8 cellular contexts compared by ENCODE assay signal in the genomic region with DNA sequence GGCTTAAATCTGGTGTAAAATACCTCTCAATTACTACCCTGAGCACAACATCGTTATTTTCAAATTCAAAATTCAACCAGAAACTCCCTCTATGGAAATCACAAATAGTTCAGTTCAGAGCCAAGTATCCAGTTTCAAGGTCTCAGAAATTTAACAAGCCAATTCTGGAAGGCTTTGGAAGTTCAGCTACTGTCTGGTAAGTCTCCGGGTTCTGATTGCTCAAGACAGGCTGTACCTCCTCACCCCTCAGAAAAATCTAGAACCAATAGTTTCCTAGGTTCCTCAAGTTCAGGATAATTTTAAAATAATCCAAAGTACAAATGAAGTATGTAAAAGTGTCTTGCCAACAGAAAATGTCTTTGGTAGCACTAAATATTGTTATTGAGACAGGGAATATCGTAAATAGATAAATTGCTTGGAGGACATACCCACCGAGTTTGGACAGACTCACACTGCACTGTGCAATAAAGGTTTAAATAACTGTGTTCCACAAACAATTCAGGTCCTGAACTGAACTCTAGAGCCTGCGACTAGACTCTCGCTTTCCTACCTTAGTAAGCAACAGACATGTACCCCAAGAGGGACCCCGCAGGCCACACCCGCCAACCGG. TPM values are rescaled to one million over a fixed set of nuclear protein-coding genes. Genes with fewer than 3 reads are reported as not detected.
A peak's percentile ranks its signal among the peaks of the same experiment; 100 is the strongest.
DNase-seq lines count a peak whose midpoint lies in the region.

No MANE protein-coding gene starts in this region.

- H3K9me3 ChIP-seq in iPS-20b (ENCODE audit: insufficient read depth, low read depth, low read length) (no peaks in the 10 kb centered on the region), stomach smooth muscle (ENCODE audit: control insufficient read depth in 2 of 2, low read length in 2 of 2) (no peaks in the 10 kb centered on the region)

- peak overlapping the region; percentile 89 for H3K27ac Mint-ChIP-seq in activated naive CD4-positive, alpha-beta T cell treated with anti-CD3 and anti-CD28 coated beads for 36 hours
- peak overlapping the region; percentile 98 for H3K27ac Mint-ChIP-seq in activated T-helper 1 cell treated with anti-CD3 and anti-CD28 coated beads, Interleukin-12 subunit alpha, Interleukin-12 subunit beta, Interleukin-2, Interleukin-4 antibody, amounts not matched to agents 30 ng/mL and 10 ng/mL and 1 ng/mL, durations not matched to agents 14 hours and 24 hours and 36 hours

- H3K27me3 ChIP-seq in iPS-20b (ENCODE audit: insufficient read depth, low read length) (no peaks in the 10 kb centered on the region), stomach smooth muscle (ENCODE audit: control insufficient read depth in 1 of 2, insufficient read depth in 2 of 2, low read length in 2 of 2) (peaks cover 0 to 2% of the 10 kb centered on the region in 2 donors)

- no peak for DNase-seq in activated naive CD4-positive, alpha-beta T cell treated with anti-CD3 and anti-CD28 coated beads for 36 hours
- no peak for DNase-seq in activated naive CD4-positive, alpha-beta T cell treated with anti-CD3 and anti-CD28 coated beads, Interleukin-2, amount 50 U/mL, for 16 hours
- DNase-seq in activated T-helper 1 cell treated with anti-CD3 and anti-CD28 coated beads, Interleukin-12 subunit alpha, Interleukin-12 subunit beta, Interleukin-2, Interleukin-4 antibody, amounts not matched to agents 30 ng/mL and 10 ng/mL and 1 ng/mL, durations not matched to agents 14 hours and 24 hours and 36 hours (ENCODE audit: low spot score) = no peak
- DNase-seq in C1 segment of cervical spinal cord (lab: John Stamatoyannopoulos, UW) = no peak
- no peak for DNase-seq in cerebellum (ENCODE audit: low spot score)
- no peak for DNase-seq in activated CD4-positive, CD25-positive, alpha-beta regulatory T cell treated with anti-CD3 and anti-CD28 coated beads, Interleukin-2, amount 50 U/mL, for 72 hours

- CTCF ChIA-PET in activated naive CD4-positive, alpha-beta T cell treated with anti-CD3 and anti-CD28 coated beads for 36 hours (lab: Charles Lee) = interaction anchor here (1.3 to 2.6 kb wide), 2 partner anchors 10 to 15 kb away, joined by 3 to 12 read pairs; no protein-coding TSS in a partner anchor

- peaks cover 3% of the 10 kb centered on the region for H3K36me3 Mint-ChIP-seq in activated naive CD4-positive, alpha-beta T cell treated with anti-CD3 and anti-CD28 coated beads for 36 hours (ENCODE audit: low read depth)
- H3K36me3 Mint-ChIP-seq in activated T-helper 1 cell treated with anti-CD3 and anti-CD28 coated beads, Interleukin-12 subunit alpha, Interleukin-12 subunit beta, Interleukin-2, Interleukin-4 antibody, amounts not matched to agents 30 ng/mL and 10 ng/mL and 1 ng/mL, durations not matched to agents 14 hours and 24 hours and 36 hours (ENCODE audit: low read depth) = peaks cover 19% of the 10 kb centered on the region

- no peaks in the 10 kb centered on the region for H3K36me3 ChIP-seq in iPS-20b (ENCODE audit: insufficient read depth, low read depth, low read length)
- no peaks in the 10 kb centered on the region for H3K36me3 ChIP-seq in stomach smooth muscle (ENCODE audit: control insufficient read depth in 2 of 2, insufficient read depth in 2 of 2, low read length in 2 of 2)

- H3K9me3 Mint-ChIP-seq in activated naive CD4-positive, alpha-beta T cell treated with anti-CD3 and anti-CD28 coated beads for 36 hours = no peaks in the 10 kb centered on the region
- no peaks in the 10 kb centered on the region for H3K9me3 Mint-ChIP-seq in activated T-helper 1 cell treated with anti-CD3 and anti-CD28 coated beads, Interleukin-12 subunit alpha, Interleukin-12 subunit beta, Interleukin-2, Interleukin-4 antibody, amounts not matched to agents 30 ng/mL and 10 ng/mL and 1 ng/mL, durations not matched to agents 14 hours and 24 hours and 36 hours

- H3K4me1 ChIP-seq in iPS-20b (ENCODE audit: insufficient read depth, low read length) (peaks cover 4% of the 10 kb centered on the region; the same call in 1 of the 2 replicates), stomach smooth muscle (ENCODE audit: control insufficient read depth, insufficient read depth, low read length) (no peaks in the 10 kb centered on the region)

- H3K27ac ChIP-seq in iPS-20b (ENCODE audit: low read length) (peak overlapping the region; percentile 52), stomach smooth muscle (ENCODE audit: low read length) (peak overlapping the region; percentile 91)

- H3K9ac ChIP-seq in iPS-20b (ENCODE audit: low read depth, low read length) = peak overlapping the region; percentile 90
- peak overlapping the region; percentile 90 to 93 for H3K9ac ChIP-seq in stomach smooth muscle (ENCODE audit: low read length in 2 of 2)

- peaks cover 42% of the 10 kb centered on the region for H3K4me1 Mint-ChIP-seq in activated naive CD4-positive, alpha-beta T cell treated with anti-CD3 and anti-CD28 coated beads for 36 hours (ENCODE audit: low read depth)
- H3K4me1 Mint-ChIP-seq in activated T-helper 1 cell treated with anti-CD3 and anti-CD28 coated beads, Interleukin-12 subunit alpha, Interleukin-12 subunit beta, Interleukin-2, Interleukin-4 antibody, amounts not matched to agents 30 ng/mL and 10 ng/mL and 1 ng/mL, durations not matched to agents 14 hours and 24 hours and 36 hours (ENCODE audit: low read depth) = peaks cover 36% of the 10 kb centered on the region

- H3K4me3 ChIP-seq in iPS-20b (ENCODE audit: low read length) (peak overlapping the region; percentile 91), stomach smooth muscle (ENCODE audit: low read length in 2 of 2) (peak overlapping the region; percentile 95)

- no peaks in the 10 kb centered on the region for H3K27me3 Mint-ChIP-seq in activated naive CD4-positive, alpha-beta T cell treated with anti-CD3 and anti-CD28 coated beads for 36 hours (ENCODE audit: low read depth)
- H3K27me3 Mint-ChIP-seq in activated T-helper 1 cell treated with anti-CD3 and anti-CD28 coated beads, Interleukin-12 subunit alpha, Interleukin-12 subunit beta, Interleukin-2, Interleukin-4 antibody, amounts not matched to agents 30 ng/mL and 10 ng/mL and 1 ng/mL, durations not matched to agents 14 hours and 24 hours and 36 hours (ENCODE audit: insufficient read depth) = peaks cover 20% of the 10 kb centered on the region

- H3K4me3 Mint-ChIP-seq in activated naive CD4-positive, alpha-beta T cell treated with anti-CD3 and anti-CD28 coated beads for 36 hours = peak overlapping the region; percentile 99
- H3K4me3 Mint-ChIP-seq in activated T-helper 1 cell treated with anti-CD3 and anti-CD28 coated beads, Interleukin-12 subunit alpha, Interleukin-12 subunit beta, Interleukin-2, Interleukin-4 antibody, amounts not matched to agents 30 ng/mL and 10 ng/mL and 1 ng/mL, durations not matched to agents 14 hours and 24 hours and 36 hours = peak overlapping the region; percentile 100

- intact Hi-C loops in activated naive CD4-positive, alpha-beta T cell treated with anti-CD3 and anti-CD28 coated beads for 36 hours (cut with micrococcal nuclease) = loop anchor here (1.0 to 10.0 kb wide), 8 partner anchors 9 to 1134 kb away; a partner anchor contains a TSS
- intact Hi-C loops in activated T-helper 1 cell treated with anti-CD3 and anti-CD28 coated beads, Interleukin-12 subunit alpha, Interleukin-12 subunit beta, Interleukin-2, Interleukin-4 antibody, amounts not matched to agents 30 ng/mL and 10 ng/mL and 1 ng/mL, durations not matched to agents 14 hours and 24 hours and 36 hours (cut with micrococcal nuclease) = loop anchor here (1.0 to 5.0 kb wide), 10 partner anchors 161 to 1632 kb away; a partner anchor contains a TSS

RNA-seq across cellular contexts. Expression of a gene that starts 0.7 kb away (rescaled TPM):
- total RNA-seq in activated naive CD4-positive, alpha-beta T cell treated with anti-CD3 and anti-CD28 coated beads for 36 hours = 10 to 100 TPM; 20.2 to 20.7 TPM
- 36.0 and 36.7 TPM in 2 replicates for total RNA-seq in activated T-helper 1 cell treated with anti-CD3 and anti-CD28 coated beads, Interleukin-12 subunit alpha, Interleukin-12 subunit beta, Interleukin-2, Interleukin-4 antibody, amounts not matched to agents 30 ng/mL and 10 ng/mL and 1 ng/mL, durations not matched to agents 14 hours and 24 hours and 36 hours
- total RNA-seq in cerebellum = 45.8 TPM

RNA-seq across cellular contexts. Expression of a gene that starts 35.7 kb away (rescaled TPM):
- total RNA-seq in activated naive CD4-positive, alpha-beta T cell treated with anti-CD3 and anti-CD28 coated beads for 36 hours = 10 to 100 TPM; 12.9 to 13.0 TPM
- total RNA-seq in activated T-helper 1 cell treated with anti-CD3 and anti-CD28 coated beads, Interleukin-12 subunit alpha, Interleukin-12 subunit beta, Interleukin-2, Interleukin-4 antibody, amounts not matched to agents 30 ng/mL and 10 ng/mL and 1 ng/mL, durations not matched to agents 14 hours and 24 hours and 36 hours = 10.2 and 11.4 TPM in 2 replicates
- 0.91 TPM for total RNA-seq in cerebellum
